1 cellular context compared by ENCODE assay signal in the genomic region with DNA sequence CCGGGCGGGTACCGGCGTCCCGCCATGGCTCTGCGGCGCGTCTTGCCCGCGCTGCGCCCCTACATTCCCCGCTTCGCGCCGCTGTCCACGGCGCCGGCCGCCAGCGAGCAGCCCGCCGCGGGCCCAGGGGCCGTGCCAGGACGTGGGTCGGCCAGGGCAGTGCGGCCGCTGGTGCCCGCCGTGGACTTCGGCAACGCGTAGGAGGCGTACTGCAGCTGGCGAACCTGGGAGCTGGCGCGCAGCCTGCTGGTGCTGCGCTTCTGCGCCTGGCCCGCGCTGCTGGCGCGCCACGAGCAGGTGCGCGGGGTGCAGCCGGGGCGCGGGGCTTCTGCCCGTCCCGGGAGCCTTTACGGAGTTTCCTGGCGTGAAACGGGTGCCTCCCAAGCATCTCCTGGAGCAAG.
TF ChIP-seq lines count a peak whose summit lies in the region.

No MANE protein-coding gene starts in this region.

TF ChIP-seq in endothelial cell of umbilical vein, 7 proteins besides CTCF, POLR2A, EP300 and RAD21:
- TF ChIP-seq EZH2 (IDR thresholded peaks at IDR 0.05; ENCODE audit: borderline replicate concordance, low read depth, low read length, severe bottlenecking), result no peak
- no peak for TF ChIP-seq POLR2AphosphoS5 (IDR thresholded peaks at IDR 0.05; ENCODE audit: insufficient read depth, low read depth, low read length)
- TF ChIP-seq JUN (IDR thresholded peaks at IDR 0.05; ENCODE audit: borderline replicate concordance, insufficient read depth, insufficient read length, low read depth), result no peak
- TF ChIP-seq MAX (IDR thresholded peaks at IDR 0.05; ENCODE audit: insufficient read depth, insufficient read length), result no peak
- TF ChIP-seq FOS (IDR thresholded peaks at IDR 0.05; ENCODE audit: borderline replicate concordance, insufficient read depth, low read length), result no peak
- TF ChIP-seq GATA2 (IDR thresholded peaks at IDR 0.05; ENCODE audit: insufficient read depth, insufficient read length, low read depth, low read length), result no peak
- no peak for TF ChIP-seq MYC (IDR thresholded peaks at IDR 0.05; ENCODE audit: low read depth, low read length)
